18 cellular contexts compared by ENCODE assay signal in the genomic region with DNA sequence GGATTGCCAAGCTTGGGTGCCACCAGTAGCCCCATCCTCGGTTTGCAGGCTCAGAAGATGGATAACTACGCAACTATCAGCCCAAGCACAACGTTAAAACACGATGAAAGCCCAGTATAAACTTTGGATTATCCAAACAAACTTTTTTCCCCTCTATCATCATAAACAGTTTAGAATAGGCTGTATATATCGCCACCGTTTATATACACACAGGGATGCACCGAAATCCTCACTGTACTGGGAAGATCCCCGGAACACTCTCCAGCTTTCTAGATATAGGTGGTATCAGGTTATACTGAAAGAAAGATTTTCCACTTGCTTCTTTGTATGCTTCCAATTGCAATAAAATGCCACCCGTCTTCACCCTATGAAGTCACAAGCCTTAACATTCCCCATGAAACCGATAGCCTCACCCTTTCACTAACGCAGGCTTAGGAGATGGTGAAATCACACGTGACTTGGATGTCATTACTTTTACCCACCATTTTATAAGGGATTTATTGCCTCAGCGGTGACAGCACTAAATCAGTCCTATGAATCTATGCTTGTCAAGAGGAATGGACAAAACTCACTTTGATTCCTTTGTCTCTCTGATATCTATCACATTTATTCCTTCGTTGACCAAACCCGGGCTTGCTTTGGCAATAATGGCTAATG.
DNase-seq lines count a peak whose midpoint lies in the region; ATAC-seq, FAIRE-seq and TF ChIP-seq lines count a peak whose summit lies in the region.
"Had no signal": no experiment of that assay in that cellular context is flagged by ENCODE, and none has a peak within 500 bp of the region (broad histone marks: within the 10 kb centered on the region; RNA-seq: fewer than 3 reads in every experiment).

No MANE protein-coding gene starts in this region.

- H3K79me2 ChIP-seq in GM23338 (replicated peaks; ENCODE audit: insufficient read depth) (no peaks in the 10 kb centered on the region), H1 (ENCODE audit: control insufficient read depth in 1 of 2, insufficient read depth in 2 of 2, low read length in 2 of 2) (no peaks in the 10 kb centered on the region)

- no peak for TF ChIP-seq EP300 in H1 (IDR thresholded peaks at IDR 0.05; ENCODE audit: borderline replicate concordance in 1 of 2, low read depth in 2 of 2, low read length in 2 of 2)

- H3K79me1 ChIP-seq in H1 (ENCODE audit: low read depth, low read length): no peaks in the 10 kb centered on the region

- no peak overlapping the region for H4K8ac ChIP-seq in H1 (ENCODE audit: extremely low read depth, insufficient read depth, low read length)

- 0 out of 2 replicates have a peak overlapping the region, but pooled peaks have one; percentile 19 for H2AK5ac ChIP-seq in H1 (ENCODE audit: low read depth, low read length)

- H3K4me3 ChIP-seq in CD4-positive, alpha-beta memory T cell (ENCODE audit: low read length in 2 of 2): no peak overlapping the region
- H3K4me3 ChIP-seq in GM23338 (no peak overlapping the region), H1 (ENCODE audit: extremely low read depth in 1 of 4, insufficient read depth in 2 of 4, low read depth in 3 of 4, low read length in 4 of 4) (no peak overlapping the region), uterus (no peak overlapping the region)
- H3K4me3 ChIP-seq: cardiac muscle cell, SK-N-MC, testis had no signal

- no peaks in the 10 kb centered on the region for H3K27me3 ChIP-seq in CD4-positive, alpha-beta memory T cell (ENCODE audit: insufficient read depth, low read length)
- no peaks in the 10 kb centered on the region for H3K27me3 ChIP-seq in GM23338 (ENCODE audit: insufficient read depth)
- no peaks in the 10 kb centered on the region; a peak in 1 of 7 replicates for H3K27me3 ChIP-seq in H1 (replicated peaks in 1 of 4; ENCODE audit: control insufficient read depth in 3 of 4, extremely low read depth in 1 of 4, insufficient read depth in 3 of 4, low read length in 3 of 4)
- no peaks in the 10 kb centered on the region for H3K27me3 ChIP-seq in uterus
- H3K27me3 ChIP-seq: cardiac muscle cell, neutrophil, testis had no signal

- intact Hi-C loops in CD4-positive, alpha-beta memory T cell (cut with micrococcal nuclease): no loop called here
- intact Hi-C loops in uterus (cut with DNase I; ENCODE audit: low total_unique reads): no loop called here

- no peak overlapping the region for H2BK120ac ChIP-seq in H1 (replicated peaks; ENCODE audit: low read depth, low read length)

- DNase-seq in CD4-positive, alpha-beta memory T cell: no peak
- DNase-seq in GM23338 (ENCODE audit: low spot score) (no peak), H1 (ENCODE audit: low read depth in 1 of 2, low spot score in 2 of 2) (no peak), SKM-1 treated with dmso at 0.1 percent for 144 hours (lab: John Stamatoyannopoulos, UW; ENCODE audit: unreplicated experiment) (no peak), uterus (no peak)
- DNase-seq: activated B cell treated with CpG ODN at 0.5 μM for 24 hours; CD4-positive, CD25-positive, alpha-beta regulatory T cell; foreskin fibroblast; NCI-H2029 treated with DMSO at 0.1 percent for 48 hours; retina; T-helper 9 cell had no signal

- peak overlapping the region; percentile 53; the same call in 1 of the 2 replicates for H2BK20ac ChIP-seq in H1 (ENCODE audit: low read length)

- H3K9ac ChIP-seq in H1 (replicated peaks in 1 of 4; ENCODE audit: extremely low read depth in 1 of 4, low read depth in 3 of 4, low read length in 3 of 4): no peak overlapping the region

- POLR2A ChIA-PET in CD4-positive, alpha-beta memory T cell (lab: Charles Lee; ENCODE audit: partially characterized antibody): interaction anchor here (1.2 kb wide), 1 partner anchor 96 kb away, joined by 3 read pairs; no protein-coding TSS in a partner anchor
- POLR2A ChIA-PET in H1 (lab: Charles Lee; ENCODE audit: partially characterized antibody): no interaction called here

- H3K9me3 Mint-ChIP-seq in CD4-positive, alpha-beta memory T cell: peaks cover 0 to 7% (median under 1%) of the 10 kb centered on the region in 8 donors
- no peaks in the 10 kb centered on the region; the same call in 2 of the 3 replicates for H3K9me3 Mint-ChIP-seq in GM23338
- H3K9me3 Mint-ChIP-seq in nephron: no peaks in the 10 kb centered on the region

- H4K20me1 ChIP-seq in GM23338 (replicated peaks; ENCODE audit: insufficient read depth) (no peaks in the 10 kb centered on the region), H1 (replicated peaks in 1 of 2; ENCODE audit: control insufficient read depth in 1 of 2, insufficient read depth in 2 of 2, low read length in 2 of 2) (no peaks in the 10 kb centered on the region)

- H3K36me3 Mint-ChIP-seq in CD4-positive, alpha-beta memory T cell: peaks cover 0 to 3% of the 10 kb centered on the region in 2 donors
- 0 out of 3 replicates have a peak, but pooled peaks cover 3% of the 10 kb centered on the region for H3K36me3 Mint-ChIP-seq in GM23338 (ENCODE audit: low read depth)
- no peaks in the 10 kb centered on the region for H3K36me3 Mint-ChIP-seq in nephron (ENCODE audit: low read depth)
- H3K36me3 Mint-ChIP-seq: CD4-positive, CD25-positive, alpha-beta regulatory T cell had no signal

- peaks cover 4% of the 10 kb centered on the region; the same call in 1 of the 2 replicates for H3K9me2 ChIP-seq in GM23338 (ENCODE audit: insufficient read depth)

- no peaks in the 10 kb centered on the region for H3K27me3 Mint-ChIP-seq in CD4-positive, alpha-beta memory T cell
- H3K27me3 Mint-ChIP-seq in GM23338 (ENCODE audit: insufficient read depth, low read depth, poor library complexity) (peaks cover 16% of the 10 kb centered on the region), nephron (ENCODE audit: low read depth) (peaks cover 7% of the 10 kb centered on the region)
- H3K27me3 Mint-ChIP-seq: activated B cell treated with CpG ODN at 0.5 μM for 24 hours; CD4-positive, CD25-positive, alpha-beta regulatory T cell had no signal

- no peak overlapping the region for H3K4ac ChIP-seq in H1 (replicated peaks; ENCODE audit: insufficient read length, low read depth, low read length)

- no peak for FAIRE-seq in H1 (lab: Jason Lieb, UNC)

- H2BK12ac ChIP-seq in H1 (ENCODE audit: low read depth, low read length): peak overlapping the region; percentile 46

- peak overlapping the region in 4 of 7 donors; percentile 15 to 37 (median 28) for H3K27ac Mint-ChIP-seq in CD4-positive, alpha-beta memory T cell
- no peak overlapping the region for H3K27ac Mint-ChIP-seq in GM23338
- peak overlapping the region; percentile 86 to 93 (median 89) for H3K27ac Mint-ChIP-seq in nephron
- H3K27ac Mint-ChIP-seq: activated B cell treated with CpG ODN at 0.5 μM for 24 hours had no signal

- H3K4me1 Mint-ChIP-seq in CD4-positive, alpha-beta memory T cell: peaks cover 33 to 70% (median 54%) of the 10 kb centered on the region in 4 donors
- H3K4me1 Mint-ChIP-seq in GM23338: peaks cover 55% of the 10 kb centered on the region
- peaks cover 65% of the 10 kb centered on the region for H3K4me1 Mint-ChIP-seq in nephron

- no peak overlapping the region for H3K4me3 Mint-ChIP-seq in CD4-positive, alpha-beta memory T cell
- H3K4me3 Mint-ChIP-seq in GM23338: no peak overlapping the region
- H3K4me3 Mint-ChIP-seq in nephron: peak overlapping the region in 2 of 3 experiments; percentile 34 to 57
- H3K4me3 Mint-ChIP-seq: activated B cell treated with CpG ODN at 0.5 μM for 24 hours had no signal

- TF ChIP-seq CTCF in GM23338 (conservative IDR thresholded peaks at IDR 0.05; ENCODE audit: low read depth in 2 of 2) (no peak), H1 (IDR thresholded peaks at IDR 0.05; ENCODE audit: control extremely low read depth in 1 of 3, insufficient read depth in 1 of 3, low read depth in 1 of 3, low read length in 3 of 3) (no peak), nephron (IDR thresholded peaks at IDR 0.05; ENCODE audit: unreplicated experiment in 3 of 3) (no peak), uterus (IDR thresholded peaks at IDR 0.05) (no peak)

- H3F3A ChIP-seq in GM23338 (replicated peaks; ENCODE audit: low read depth): 0 out of 2 replicates have a peak, but pooled peaks cover 5% of the 10 kb centered on the region

- no peak overlapping the region; the same call in 1 of the 2 replicates for H2BK15ac ChIP-seq in H1 (ENCODE audit: low read length)

- H4K5ac ChIP-seq in H1 (ENCODE audit: insufficient read length, low read depth, low read length): no peak overlapping the region

- no peak overlapping the region; the same call in 1 of the 2 replicates for H3K18ac ChIP-seq in H1 (ENCODE audit: extremely low read depth, low read length)

- 94% methylated on average over 15 of the region's 15 CpGs; no CpG with 5 or more reads in 1 of the 2 experiments for whole genome bisulfite sequencing in H1 (ENCODE audit: extremely low coverage in 1 of 2, insufficient coverage in 1 of 2, insufficient read length in 1 of 2, insufficient replicate concordance in 2 of 2, low coverage in 1 of 2, low lambda C conversion rate in 2 of 2, missing lambda C conversion rate in 1 of 2), 2 experiments

- TF ChIP-seq POLR2A in H1 (IDR thresholded peaks at IDR 0.05; ENCODE audit: control extremely low read depth in 1 of 2, low read depth in 2 of 2, low read length in 2 of 2): no peak
- no peak for TF ChIP-seq POLR2A in uterus (IDR thresholded peaks at IDR 0.05)

- ATAC-seq in GM23338 (no peak), HG02852 (IDR thresholded peaks at IDR 0.05; ENCODE audit: unreplicated experiment) (no peak)

- TF ChIP-seq RAD21 in H1 (IDR thresholded peaks at IDR 0.05 in 1 of 2, conservative IDR thresholded peaks at IDR 0.05 in 1 of 2; ENCODE audit: low read depth in 2 of 2, low read length in 2 of 2): no peak

- peaks cover 2% of the 10 kb centered on the region; the same call in 1 of the 2 replicates for H3K23me2 ChIP-seq in H1 (ENCODE audit: low read depth, low read length)

- no peaks in the 10 kb centered on the region for H3K36me3 ChIP-seq in CD4-positive, alpha-beta memory T cell (ENCODE audit: insufficient read depth, low read length)
- H3K36me3 ChIP-seq in GM23338 (ENCODE audit: insufficient read depth): no peaks in the 10 kb centered on the region
- H3K36me3 ChIP-seq in H1 (ENCODE audit: control insufficient read depth in 2 of 4, insufficient read depth in 4 of 4, low read length in 3 of 4): no peaks in the 10 kb centered on the region
- H3K36me3 ChIP-seq in uterus: no peaks in the 10 kb centered on the region
- H3K36me3 ChIP-seq: cardiac muscle cell, neutrophil had no signal

- H2BK5ac ChIP-seq in H1 (ENCODE audit: low read depth, low read length): peak overlapping the region; percentile 8; the same call in 1 of the 2 replicates

- no peak overlapping the region for H4K91ac ChIP-seq in H1 (replicated peaks; ENCODE audit: insufficient read length, low read length)

- no peak overlapping the region for H3K23ac ChIP-seq in H1 (ENCODE audit: insufficient read length)

- H3K56ac ChIP-seq in H1 (replicated peaks; ENCODE audit: insufficient read length, low read depth, low read length): no peak overlapping the region

- H3K27ac ChIP-seq in CD4-positive, alpha-beta memory T cell (ENCODE audit: low read depth, low read length): no peak overlapping the region
- no peak overlapping the region for H3K27ac ChIP-seq in GM23338 (ENCODE audit: low read depth)
- H3K27ac ChIP-seq in H1 (ENCODE audit: low read depth, low read length): no peak overlapping the region
- H3K27ac ChIP-seq in uterus: no peak overlapping the region
- H3K27ac ChIP-seq: cardiac muscle cell, epithelial cell of prostate, neutrophil, SK-N-MC, testis had no signal

- H3K4me2 ChIP-seq in GM23338 (no peak overlapping the region), H1 (ENCODE audit: insufficient read depth in 1 of 2, low read depth in 2 of 2, low read length in 2 of 2) (no peak overlapping the region)

- H3K4me1 ChIP-seq in CD4-positive, alpha-beta memory T cell (ENCODE audit: insufficient read depth, low read length): peaks cover 44% of the 10 kb centered on the region
- H3K4me1 ChIP-seq in GM23338 (ENCODE audit: insufficient read depth) (peaks cover 30% of the 10 kb centered on the region), H1 (replicated peaks in 1 of 4; ENCODE audit: control insufficient read depth in 3 of 4, insufficient read depth in 4 of 4, low read length in 3 of 4) (peaks cover 0 to 19% (median 11%) of the 10 kb centered on the region in 4 experiments; a peak in 6 of 7 replicates), uterus (no peaks in the 10 kb centered on the region)

- CTCF ChIA-PET in CD4-positive, alpha-beta memory T cell (lab: Charles Lee; ENCODE audit: partially characterized antibody): no interaction called here
- CTCF ChIA-PET in H1 (lab: Charles Lee; ENCODE audit: partially characterized antibody): interaction anchor here (0.5 to 0.7 kb wide), 3 partner anchors 145 to 1437 kb away, joined by 3 read pairs; no protein-coding TSS in a partner anchor

- H2AFZ ChIP-seq in GM23338 (peak overlapping the region; percentile 94), H1 (ENCODE audit: low read length) (no peak overlapping the region)

- H3K9me3 ChIP-seq in CD4-positive, alpha-beta memory T cell (ENCODE audit: control insufficient read depth in 1 of 2, low read length in 2 of 2): no peaks in the 10 kb centered on the region
- no peaks in the 10 kb centered on the region for H3K9me3 ChIP-seq in H1 (ENCODE audit: insufficient read depth in 2 of 2, low read depth in 1 of 2, low read length in 1 of 2)
- H3K9me3 ChIP-seq in uterus: no peaks in the 10 kb centered on the region
- H3K9me3 ChIP-seq: neutrophil, testis had no signal

- H3K14ac ChIP-seq in H1 (ENCODE audit: insufficient read length): no peak overlapping the region

Comparison
In these comparisons a context has a peak if more than half of its experiments do, and no peak if none do; other contexts are left out.
1. H3K4me3 Mint-ChIP-seq: peak in nephron (2 of 3); none in CD4-positive, alpha-beta memory T cell (0 of 8) and GM23338 (single experiment).